In the genomic region with DNA sequence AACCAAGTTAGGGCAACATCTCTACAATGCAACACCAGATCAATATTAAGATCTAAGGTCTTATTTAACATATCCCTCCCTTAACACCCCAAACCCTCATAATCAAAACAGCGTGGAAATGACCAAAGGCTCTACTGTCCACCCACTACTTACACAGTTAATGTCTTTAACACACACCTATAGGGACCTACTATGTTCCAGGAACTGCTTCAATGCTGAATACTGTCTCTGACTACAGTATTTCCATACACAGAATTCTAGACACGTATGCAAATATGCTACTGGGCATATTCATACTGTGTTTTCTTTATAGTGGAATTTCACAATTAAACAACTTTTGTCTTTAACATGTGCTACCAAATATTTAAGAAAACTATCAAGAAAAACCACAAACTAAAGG, we compare ENCODE assay signal across 1 cellular context.
TF ChIP-seq lines count a peak whose summit lies in the region.

No MANE protein-coding gene starts in this region.

TF ChIP-seq in GM23338, 12 proteins besides CTCF, POLR2A, EP300 and RAD21 (continued from another document):
- TF ChIP-seq, protein P1, sequence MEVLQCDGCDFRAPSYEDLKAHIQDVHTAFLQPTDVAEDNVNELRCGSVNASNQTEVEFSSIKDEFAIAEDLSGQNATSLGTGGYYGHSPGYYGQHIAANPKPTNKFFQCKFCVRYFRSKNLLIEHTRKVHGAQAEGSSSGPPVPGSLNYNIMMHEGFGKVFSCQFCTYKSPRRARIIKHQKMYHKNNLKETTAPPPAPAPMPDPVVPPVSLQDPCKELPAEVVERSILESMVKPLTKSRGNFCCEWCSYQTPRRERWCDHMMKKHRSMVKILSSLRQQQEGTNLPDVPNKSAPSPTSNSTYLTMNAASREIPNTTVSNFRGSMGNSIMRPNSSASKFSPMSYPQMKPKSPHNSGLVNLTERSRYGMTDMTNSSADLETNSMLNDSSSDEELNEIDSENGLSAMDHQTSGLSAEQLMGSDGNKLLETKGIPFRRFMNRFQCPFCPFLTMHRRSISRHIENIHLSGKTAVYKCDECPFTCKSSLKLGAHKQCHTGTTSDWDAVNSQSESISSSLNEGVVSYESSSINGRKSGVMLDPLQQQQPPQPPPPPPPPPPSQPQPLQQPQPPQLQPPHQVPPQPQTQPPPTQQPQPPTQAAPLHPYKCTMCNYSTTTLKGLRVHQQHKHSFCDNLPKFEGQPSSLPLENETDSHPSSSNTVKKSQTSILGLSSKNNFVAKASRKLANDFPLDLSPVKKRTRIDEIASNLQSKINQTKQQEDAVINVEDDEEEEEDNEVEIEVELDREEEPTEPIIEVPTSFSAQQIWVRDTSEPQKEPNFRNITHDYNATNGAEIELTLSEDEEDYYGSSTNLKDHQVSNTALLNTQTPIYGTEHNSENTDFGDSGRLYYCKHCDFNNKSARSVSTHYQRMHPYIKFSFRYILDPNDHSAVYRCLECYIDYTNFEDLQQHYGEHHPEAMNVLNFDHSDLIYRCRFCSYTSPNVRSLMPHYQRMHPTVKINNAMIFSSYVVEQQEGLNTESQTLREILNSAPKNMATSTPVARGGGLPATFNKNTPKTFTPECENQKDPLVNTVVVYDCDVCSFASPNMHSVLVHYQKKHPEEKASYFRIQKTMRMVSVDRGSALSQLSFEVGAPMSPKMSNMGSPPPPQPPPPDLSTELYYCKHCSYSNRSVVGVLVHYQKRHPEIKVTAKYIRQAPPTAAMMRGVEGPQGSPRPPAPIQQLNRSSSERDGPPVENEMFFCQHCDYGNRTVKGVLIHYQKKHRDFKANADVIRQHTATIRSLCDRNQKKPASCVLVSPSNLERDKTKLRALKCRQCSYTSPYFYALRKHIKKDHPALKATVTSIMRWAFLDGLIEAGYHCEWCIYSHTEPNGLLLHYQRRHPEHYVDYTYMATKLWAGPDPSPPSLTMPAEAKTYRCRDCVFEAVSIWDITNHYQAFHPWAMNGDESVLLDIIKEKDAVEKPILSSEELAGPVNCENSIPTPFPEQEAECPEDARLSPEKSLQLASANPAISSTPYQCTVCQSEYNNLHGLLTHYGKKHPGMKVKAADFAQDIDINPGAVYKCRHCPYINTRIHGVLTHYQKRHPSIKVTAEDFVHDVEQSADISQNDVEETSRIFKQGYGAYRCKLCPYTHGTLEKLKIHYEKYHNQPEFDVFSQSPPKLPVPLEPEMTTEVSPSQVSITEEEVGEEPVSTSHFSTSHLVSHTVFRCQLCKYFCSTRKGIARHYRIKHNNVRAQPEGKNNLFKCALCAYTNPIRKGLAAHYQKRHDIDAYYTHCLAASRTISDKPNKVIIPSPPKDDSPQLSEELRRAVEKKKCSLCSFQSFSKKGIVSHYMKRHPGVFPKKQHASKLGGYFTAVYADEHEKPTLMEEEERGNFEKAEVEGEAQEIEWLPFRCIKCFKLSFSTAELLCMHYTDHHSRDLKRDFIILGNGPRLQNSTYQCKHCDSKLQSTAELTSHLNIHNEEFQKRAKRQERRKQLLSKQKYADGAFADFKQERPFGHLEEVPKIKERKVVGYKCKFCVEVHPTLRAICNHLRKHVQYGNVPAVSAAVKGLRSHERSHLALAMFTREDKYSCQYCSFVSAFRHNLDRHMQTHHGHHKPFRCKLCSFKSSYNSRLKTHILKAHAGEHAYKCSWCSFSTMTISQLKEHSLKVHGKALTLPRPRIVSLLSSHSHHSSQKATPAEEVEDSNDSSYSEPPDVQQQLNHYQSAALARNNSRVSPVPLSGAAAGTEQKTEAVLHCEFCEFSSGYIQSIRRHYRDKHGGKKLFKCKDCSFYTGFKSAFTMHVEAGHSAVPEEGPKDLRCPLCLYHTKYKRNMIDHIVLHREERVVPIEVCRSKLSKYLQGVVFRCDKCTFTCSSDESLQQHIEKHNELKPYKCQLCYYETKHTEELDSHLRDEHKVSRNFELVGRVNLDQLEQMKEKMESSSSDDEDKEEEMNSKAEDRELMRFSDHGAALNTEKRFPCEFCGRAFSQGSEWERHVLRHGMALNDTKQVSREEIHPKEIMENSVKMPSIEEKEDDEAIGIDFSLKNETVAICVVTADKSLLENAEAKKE (CRISPR knock-in tag; IDR thresholded peaks at IDR 0.05): no peak
- TF ChIP-seq EZH2 (IDR thresholded peaks at IDR 0.05; ENCODE audit: low read depth, unreplicated experiment) (no peak), EZH2phosphoT487 (IDR thresholded peaks at IDR 0.05; ENCODE audit: unreplicated experiment) (no peak)
